In the genomic region with DNA sequence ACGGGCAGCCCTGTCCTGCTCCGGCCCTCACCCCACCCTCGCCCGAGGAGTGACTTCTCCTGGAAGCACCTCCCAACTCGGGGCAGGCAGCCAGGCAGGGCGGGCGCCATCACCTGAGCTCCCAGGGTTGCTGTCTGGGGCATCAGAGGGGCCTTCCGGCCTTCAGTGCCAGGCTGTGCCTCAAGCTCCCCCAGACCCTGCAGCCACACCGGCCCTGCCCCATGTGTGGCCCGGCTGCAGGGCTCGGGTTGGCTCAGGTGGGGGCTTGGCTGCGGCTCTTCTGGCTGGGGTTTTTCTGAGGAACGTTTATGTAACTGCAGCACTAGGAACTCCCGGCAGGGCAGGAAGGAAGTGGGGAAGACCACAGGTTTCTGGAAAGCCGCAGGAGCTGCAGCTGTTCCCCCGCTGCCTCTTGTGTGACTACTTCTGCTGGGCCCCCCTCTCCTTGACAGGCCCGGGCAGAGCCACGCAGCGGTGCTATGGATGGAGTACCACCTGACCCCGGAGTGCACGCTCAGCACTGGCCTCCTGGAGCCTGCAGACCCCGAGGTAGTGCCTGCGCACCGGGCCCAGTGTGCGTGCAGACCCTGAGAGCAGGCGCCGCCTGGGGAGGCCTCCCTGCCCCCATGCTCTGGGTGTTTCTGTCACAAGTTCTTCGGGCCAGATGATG, we compare ENCODE assay signal across 7 cellular contexts. TPM values are rescaled to one million over a fixed set of nuclear protein-coding genes. Genes with fewer than 3 reads are reported as not detected.
DNase-seq lines count a peak whose midpoint lies in the region; ATAC-seq and TF ChIP-seq lines count a peak whose summit lies in the region.

No MANE protein-coding gene starts in this region.

- WGBS in transverse colon (ENCODE audit: low coverage in 1 of 2), 2 donors: 53% methylated on average over 22 of the region's 28 CpGs; no CpG with 5 or more reads in 1 of the 2 donors

- peaks cover 0 to 37% (median 12%) of the 10 kb centered on the region in 3 donors for H3K36me3 Mint-ChIP-seq in immature natural killer cell
- H3K36me3 Mint-ChIP-seq in Caco-2 (ENCODE audit: insufficient read depth, unreplicated experiment): peaks cover 90% of the 10 kb centered on the region

- ATAC-seq in GM19463 (IDR thresholded peaks at IDR 0.05; ENCODE audit: unreplicated experiment): peak; percentile 84
- peak; percentile 68 for ATAC-seq in HG03442 (IDR thresholded peaks at IDR 0.05; ENCODE audit: unreplicated experiment)

- no TSS peak for BruUV-seq in Caco-2 (replicated peaks; lab: Mats Ljungman, UMichigan)

- peak overlapping the region in 1 of 4 donors; percentile 18 for H3K27ac ChIP-seq in transverse colon

- TF ChIP-seq POLR2A in transverse colon (IDR thresholded peaks at IDR 0.05): no peak

- peaks cover 0 to 9% (median 2%) of the 10 kb centered on the region in 3 donors for H3K27me3 Mint-ChIP-seq in immature natural killer cell (ENCODE audit: low read depth in 3 of 3)
- H3K27me3 Mint-ChIP-seq in Caco-2 (ENCODE audit: insufficient read depth, unreplicated experiment): no peaks in the 10 kb centered on the region

- no peak for TF ChIP-seq CTCF in transverse colon (IDR thresholded peaks at IDR 0.05)
- no peak for TF ChIP-seq CTCF in Caco-2 (IDR thresholded peaks at IDR 0.05; ENCODE audit: insufficient read depth in 1 of 2, low read depth in 1 of 2, low read length in 1 of 2, severe bottlenecking in 1 of 2, unreplicated experiment in 1 of 2)

- H3K4me3 ChIP-seq in transverse colon (no peak overlapping the region), Caco-2 (ENCODE audit: low read depth, low read length) (no peak overlapping the region)

- CTCF ChIA-PET in Caco-2 (lab: Charles Lee): no interaction called here

- peaks cover 3 to 22% (median 4%) of the 10 kb centered on the region in 4 donors for H3K4me1 ChIP-seq in transverse colon
- H3K4me1 ChIP-seq in Caco-2: peaks cover 5% of the 10 kb centered on the region

- H3K9me3 ChIP-seq in transverse colon (no peaks in the 10 kb centered on the region), Caco-2 (no peaks in the 10 kb centered on the region)

- H3K4me3 Mint-ChIP-seq in immature natural killer cell (peak overlapping the region; percentile 70 to 81 (median 78)), Caco-2 (ENCODE audit: unreplicated experiment) (no peak overlapping the region)

- no peak for TF ChIP-seq EP300 in transverse colon (IDR thresholded peaks at IDR 0.05; ENCODE audit: low read depth)

- H3K9me3 Mint-ChIP-seq in immature natural killer cell (no peaks in the 10 kb centered on the region), Caco-2 (ENCODE audit: unreplicated experiment) (no peaks in the 10 kb centered on the region)

- peak overlapping the region in 2 of 6 donors; percentile 40 to 62 for H3K27ac Mint-ChIP-seq in immature natural killer cell
- H3K27ac Mint-ChIP-seq in Caco-2 (ENCODE audit: unreplicated experiment): no peak overlapping the region

- in situ Hi-C loops in transverse colon (cut with MboI; ENCODE audit: low pct_ligation_motif_present in 1 of 4, low pct_unique_long_range_greater_than_20kb in 1 of 4, low sequenced_read_pairs in 3 of 4): no loop called here

- DNase-seq in activated CD4-positive, alpha-beta T cell treated with anti-CD3 and anti-CD28 coated beads, Interleukin-2, amount 50 U/mL, for 24 hours (ENCODE audit: low read depth in 1 of 2, low spot score in 1 of 2): peak; percentile 32 to 63
- DNase-seq in immature natural killer cell (peak; percentile 60 to 67 (median 64)), transverse colon (peak; percentile 78), Caco-2 (no peak), NCI-H2081 (lab: John Stamatoyannopoulos, UW) (no peak)

- intact Hi-C loops in transverse colon (cut with DNase I; ENCODE audit: low total_unique reads): no loop called here
- intact Hi-C loops in Caco-2 (cut with micrococcal nuclease; ENCODE audit: unreplicated experiment): no loop called here

- H3K27me3 ChIP-seq in transverse colon: no peaks in the 10 kb centered on the region
- H3K27me3 ChIP-seq in Caco-2 (replicated peaks; ENCODE audit: control insufficient read depth, insufficient read depth, low read length): no peaks in the 10 kb centered on the region

- POLR2A ChIA-PET in Caco-2 (lab: Charles Lee): interaction anchor here (1.0 kb wide), 1 partner anchor 27 kb away, joined by 3 read pairs; no protein-coding TSS in a partner anchor

- peaks cover 0 to 21% (median 7%) of the 10 kb centered on the region in 4 donors for H3K36me3 ChIP-seq in transverse colon
- H3K36me3 ChIP-seq in Caco-2 (ENCODE audit: control insufficient read depth, insufficient read depth, low read length): peaks cover 3% of the 10 kb centered on the region

- H3K4me1 Mint-ChIP-seq in immature natural killer cell (peaks cover 34 to 36% of the 10 kb centered on the region in 2 donors), Caco-2 (ENCODE audit: low read depth, unreplicated experiment) (peaks cover 14% of the 10 kb centered on the region)

RNA-seq across cellular contexts. Expression of a gene that starts 45.6 kb away (rescaled TPM):
- 10 to 100 TPM; 30.8 to 51.8 (median 44.2) TPM for polyA plus RNA-seq in immature natural killer cell
- total RNA-seq in transverse colon: 100 to 1,000 TPM in 1 of 4 donors, 10 to 100 TPM in 3; 20.6 to 115 (median 38.5) TPM
- 156 and 166 TPM in 2 replicates for total RNA-seq in Caco-2 (2022)

RNA-seq across cellular contexts. Expression of a gene that starts 45.6 kb away (rescaled TPM):
- polyA plus RNA-seq in immature natural killer cell: 10 to 100 TPM; 22.7 to 31.2 (median 24.4) TPM
- total RNA-seq in transverse colon (10 to 100 TPM in 3 of 4 donors, 1 to 10 TPM in 1; 7.8 to 49.0 (median 15.3) TPM), Caco-2 (2022) (34.0 and 34.2 TPM in 2 replicates)

Comparison
In these comparisons a context has a peak if more than half of its experiments do, and no peak if none do; other contexts are left out.
1. DNase-seq: peak in activated CD4-positive, alpha-beta T cell treated with anti-CD3 and anti-CD28 coated beads, Interleukin-2, amount 50 U/mL, for 24 hours (2 of 2), immature natural killer cell (3 of 3) and transverse colon (single experiment); none in Caco-2 (0 of 2) and NCI-H2081 (0 of 2).